In genomic region chr21:24738063-24738462, GRCh38 we compare ENCODE assay signal across 24 cellular contexts.
"Had no signal": no experiment of that assay in that cellular context is flagged by ENCODE, and none has a peak within 500 bp of the region (broad histone marks: within the 10 kb centered on the region; RNA-seq: fewer than 3 reads in every experiment).

No MANE protein-coding gene starts in this region.

- H3K27ac ChIP-seq: stomach, suprapubic skin, testis, thoracic aorta, thyroid gland, tibial artery, tibial nerve, transverse colon, upper lobe of left lung, upper lobe of right lung, uterus, vagina had no signal

- H3K36me3 ChIP-seq: stomach, suprapubic skin, thoracic aorta, thyroid gland, tibial artery, tibial nerve, transverse colon, upper lobe of left lung, upper lobe of right lung, uterus, vagina had no signal

- DNase-seq: stimulated activated CD4-positive, alpha-beta T cell treated with anti-CD3 and anti-CD28 coated beads, Interleukin-2, amount 100 ng/mL, for 48 hours; stimulated activated CD4-positive, alpha-beta T cell treated with anti-CD3 and anti-CD28 coated beads, Interleukin-4, amount 100 ng/mL, for 1 hour; stimulated activated CD4-positive, alpha-beta T cell treated with anti-CD3 and anti-CD28 coated beads, Interleukin-4, amount 100 ng/mL, for 24 hours; stimulated activated CD4-positive, alpha-beta T cell treated with anti-CD3 and anti-CD28 coated beads, Interleukin-4, amount 100 ng/mL, for 4 hours; stimulated activated CD8-positive, alpha-beta memory T cell treated with anti-CD3 and anti-CD28 coated beads, Interleukin-4, amount 100 ng/mL, for 48 hours; stimulated activated naive B cell treated with anti-CD40 and anti-IgM and Interleukin-4, amounts not matched to agents 10 μg/mL and 1 μg/mL and 100 μg/mL, for 72 hours; stimulated activated naive CD4-positive, alpha-beta T cell; stimulated activated naive CD4-positive, alpha-beta T cell treated with Interleukin-2 at 50 U/mL for 16 hours; stimulated activated naive CD8-positive, alpha-beta T cell treated with anti-CD3 and anti-CD28 coated beads, Interleukin-15, amount 100 ng/mL, for 72 hours; stimulated activated naive CD8-positive, alpha-beta T cell treated with anti-CD3 and anti-CD28 coated beads, Interleukin-15, Interleukin-2, amounts not matched to agents 100 U/mL and 50 U/mL, for 24 hours; stomach; substantia nigra; testis; thyroid gland; tibial artery; transverse colon; trophoblast cell; upper lobe of right lung; uterus had no signal

- H3K4me3 ChIP-seq: stomach, suprapubic skin, testis, thoracic aorta, thyroid gland, tibial artery, tibial nerve, transverse colon, upper lobe of left lung, upper lobe of right lung, uterus, vagina had no signal

- H3K9me3 ChIP-seq: stomach, suprapubic skin, testis, thoracic aorta, thyroid gland, tibial artery, tibial nerve, upper lobe of left lung, upper lobe of right lung, uterus, vagina had no signal

- H3K27me3 ChIP-seq: stomach, suprapubic skin, testis, thyroid gland, tibial artery, tibial nerve, transverse colon, upper lobe of left lung, upper lobe of right lung, uterus, vagina had no signal
